In the genomic region with DNA sequence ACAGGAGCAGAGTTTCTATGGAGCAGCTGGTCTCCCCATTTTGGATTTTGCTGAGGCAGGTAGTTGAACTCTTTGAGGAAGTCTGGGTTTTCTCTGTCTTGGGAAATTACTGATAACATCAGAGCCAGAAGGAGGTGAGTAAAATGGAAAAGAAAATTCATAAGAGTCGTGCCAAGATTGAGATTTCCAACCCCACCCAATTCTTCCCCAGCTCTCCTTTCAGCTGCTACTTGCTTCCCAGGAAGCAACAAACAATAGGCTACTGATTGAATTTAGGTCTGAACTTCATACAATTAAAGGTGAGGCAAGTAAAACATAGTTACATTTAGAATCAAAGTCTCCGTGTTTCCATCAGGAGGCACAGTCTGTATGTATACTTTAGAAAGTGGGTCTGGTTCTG, we compare ENCODE assay signal across 27 cellular contexts. TPM values are rescaled to one million over a fixed set of nuclear protein-coding genes. Genes with fewer than 3 reads are reported as not detected.
DNase-seq lines count a peak whose midpoint lies in the region; ATAC-seq, FAIRE-seq and TF ChIP-seq lines count a peak whose summit lies in the region.
"Had no signal": no experiment of that assay in that cellular context is flagged by ENCODE, and none has a peak within 500 bp of the region (broad histone marks: within the 10 kb centered on the region; RNA-seq: fewer than 3 reads in every experiment).

No MANE protein-coding gene starts in this region.

- H3K4me1 Mint-ChIP-seq in astrocyte (ENCODE audit: low read depth, unreplicated experiment) (no peaks in the 10 kb centered on the region), endothelial cell (ENCODE audit: unreplicated experiment) (peaks cover 10% of the 10 kb centered on the region)
- H3K4me1 Mint-ChIP-seq: CD8-positive, alpha-beta memory T cell had no signal

- H3K9me3 ChIP-seq in heart right ventricle (no peaks in the 10 kb centered on the region), astrocyte (ENCODE audit: insufficient read depth, low read depth, low read length) (no peaks in the 10 kb centered on the region), osteoblast (ENCODE audit: low read depth, low read length) (no peaks in the 10 kb centered on the region), colonic mucosa (no peaks in the 10 kb centered on the region)
- H3K9me3 ChIP-seq: A549, BE2C had no signal

- H3K79me2 ChIP-seq in astrocyte (ENCODE audit: insufficient read depth, low read length): no peaks in the 10 kb centered on the region
- H3K79me2 ChIP-seq in osteoblast (ENCODE audit: insufficient read depth, low read length): no peaks in the 10 kb centered on the region

- H3K36me3 ChIP-seq in heart right ventricle (peaks cover 0 to 8% (median 0%) of the 10 kb centered on the region in 9 donors), astrocyte (ENCODE audit: insufficient read depth, low read length) (no peaks in the 10 kb centered on the region), osteoblast (ENCODE audit: insufficient read depth, low read length) (peaks cover 3% of the 10 kb centered on the region), colonic mucosa (no peaks in the 10 kb centered on the region)
- H3K36me3 ChIP-seq: BE2C had no signal

- ATAC-seq in heart right ventricle: peak in 6 of 8 donors; percentile 31 to 90 (median 74)
- ATAC-seq in left cardiac atrium: no peak
- ATAC-seq: A549, GM12878 had no signal

- H3K4me2 ChIP-seq in astrocyte (ENCODE audit: low read length) (no peak overlapping the region), osteoblast (ENCODE audit: insufficient read depth, low read length) (no peak overlapping the region)
- H3K4me2 ChIP-seq: A549; BLaER1 treated with 17β-estradiol and CSF1 and Interleukin-3, amounts not matched to agents 10 nM and 100 nM had no signal

- H3K4me1 ChIP-seq in heart right ventricle: peaks cover 0 to 6% (median 0%) of the 10 kb centered on the region in 9 donors
- no peaks in the 10 kb centered on the region for H3K4me1 ChIP-seq in astrocyte (ENCODE audit: insufficient read depth, low read length)
- H3K4me1 ChIP-seq in osteoblast (ENCODE audit: insufficient read depth, low read length): no peaks in the 10 kb centered on the region
- H3K4me1 ChIP-seq in colonic mucosa: no peaks in the 10 kb centered on the region
- H3K4me1 ChIP-seq: A549, BE2C had no signal

- H3K27me3 Mint-ChIP-seq in astrocyte (ENCODE audit: low read depth, unreplicated experiment): no peaks in the 10 kb centered on the region
- H3K27me3 Mint-ChIP-seq in endothelial cell (ENCODE audit: unreplicated experiment): peaks cover 1% of the 10 kb centered on the region
- H3K27me3 Mint-ChIP-seq: CD4-positive, alpha-beta T cell had no signal

- H3K27me3 ChIP-seq in heart right ventricle: no peaks in the 10 kb centered on the region
- H3K27me3 ChIP-seq in astrocyte (ENCODE audit: insufficient read depth, low read length): no peaks in the 10 kb centered on the region
- H3K27me3 ChIP-seq in osteoblast (ENCODE audit: insufficient read depth, low read length): no peaks in the 10 kb centered on the region
- H3K27me3 ChIP-seq in colonic mucosa: no peaks in the 10 kb centered on the region
- H3K27me3 ChIP-seq: BE2C; BLaER1 treated with 17β-estradiol and CSF1 and Interleukin-3, amounts not matched to agents 10 nM and 100 nM had no signal

- no peak overlapping the region for H3K4me3 ChIP-seq in heart right ventricle
- H3K4me3 ChIP-seq in astrocyte (ENCODE audit: insufficient read depth, low read depth, low read length): no peak overlapping the region
- H3K4me3 ChIP-seq in osteoblast (ENCODE audit: insufficient read depth, low read length): no peak overlapping the region
- H3K4me3 ChIP-seq in colonic mucosa: no peak overlapping the region
- H3K4me3 ChIP-seq: A549; BLaER1 treated with 17β-estradiol and CSF1 and Interleukin-3, amounts not matched to agents 10 nM and 100 nM; GM12878; GM23248 had no signal

- H3K9me3 Mint-ChIP-seq in astrocyte (ENCODE audit: unreplicated experiment) (no peaks in the 10 kb centered on the region), endothelial cell (ENCODE audit: unreplicated experiment) (no peaks in the 10 kb centered on the region)
- H3K9me3 Mint-ChIP-seq: CD4-positive, alpha-beta T cell; CD8-positive, alpha-beta memory T cell had no signal

- intact Hi-C loops in heart right ventricle (cut with DNase I): no loop called here
- intact Hi-C loops in left cardiac atrium (cut with DNase I): no loop called here
- intact Hi-C loops in colonic mucosa (cut with DNase I): no loop called here

- TF ChIP-seq CTCF in heart right ventricle (IDR thresholded peaks at IDR 0.05) (no peak), astrocyte (IDR thresholded peaks at IDR 0.05; ENCODE audit: insufficient read depth, low read depth, low read length) (no peak), endothelial cell (IDR thresholded peaks at IDR 0.05; ENCODE audit: unreplicated experiment) (no peak), osteoblast (IDR thresholded peaks at IDR 0.05; ENCODE audit: extremely low read depth, low read depth, low read length) (no peak), colonic mucosa (IDR thresholded peaks at IDR 0.05) (no peak)

- peaks cover 6% of the 10 kb centered on the region for H3K36me3 Mint-ChIP-seq in astrocyte (ENCODE audit: low read depth, unreplicated experiment)
- peaks cover 4% of the 10 kb centered on the region for H3K36me3 Mint-ChIP-seq in endothelial cell (ENCODE audit: low read depth, unreplicated experiment)

- DNase-seq in heart right ventricle (peak in 1 of 2 donors; percentile 6), left cardiac atrium (no peak), astrocyte (ENCODE audit: low read depth) (no peak), endothelial cell (ENCODE audit: low spot score) (no peak), osteoblast (ENCODE audit: insufficient read length, low spot score, missing footprints) (peak; percentile 36), colonic mucosa (no peak), SIG-M5 treated with dmso at 0.1 percent for 504 hours (lab: John Stamatoyannopoulos, UW; ENCODE audit: unreplicated experiment) (no peak)
- DNase-seq: 8988T; ACHN; AML-193; BE2C; CD4-positive, alpha-beta T cell; CD8-positive, alpha-beta memory T cell; DMS 273 treated with DMSO at 0.1 percent for 48 hours; DMS79; EL; GDM1; GM23248; H7; HCEC 1CT had no signal

- no peak overlapping the region for H3K9ac ChIP-seq in astrocyte (ENCODE audit: low read length)
- no peak overlapping the region for H3K9ac ChIP-seq in colonic mucosa (ENCODE audit: low read depth in 2 of 2, low read length in 2 of 2)
- H3K9ac ChIP-seq: BLaER1 treated with 17β-estradiol and CSF1 and Interleukin-3, amounts not matched to agents 10 nM and 100 nM; GM23248 had no signal

- FAIRE-seq in astrocyte (lab: Jason Lieb, UNC): peak; percentile 66
- FAIRE-seq: A549, D721Med, GM12878, GM19239, H1 had no signal

- WGBS in heart right ventricle, 2 donors: 54 to 80% methylated on average over 2 of the region's 2 CpGs

- H3K4me3 Mint-ChIP-seq in astrocyte (ENCODE audit: unreplicated experiment): no peak overlapping the region
- no peak overlapping the region for H3K4me3 Mint-ChIP-seq in endothelial cell (ENCODE audit: unreplicated experiment)
- H3K4me3 Mint-ChIP-seq: CD14-positive monocyte; CD4-positive, alpha-beta T cell; CD8-positive, alpha-beta memory T cell had no signal

- H3K27ac Mint-ChIP-seq in astrocyte (ENCODE audit: unreplicated experiment) (no peak overlapping the region), endothelial cell (ENCODE audit: unreplicated experiment) (peak overlapping the region; percentile 62)
- H3K27ac Mint-ChIP-seq: CD14-positive monocyte; CD4-positive, alpha-beta T cell; CD8-positive, alpha-beta memory T cell had no signal

- no peaks in the 10 kb centered on the region for H4K20me1 ChIP-seq in astrocyte (ENCODE audit: insufficient read depth, low read length)
- no peaks in the 10 kb centered on the region for H4K20me1 ChIP-seq in osteoblast (ENCODE audit: insufficient read depth, low read length)
- H4K20me1 ChIP-seq: BLaER1 treated with 17β-estradiol and CSF1 and Interleukin-3, amounts not matched to agents 10 nM and 100 nM had no signal

- H3K27ac ChIP-seq in heart right ventricle: peak overlapping the region in 3 of 10 donors; percentile 19 to 70 (median 47)
- H3K27ac ChIP-seq in astrocyte (ENCODE audit: low read depth, low read length): no peak overlapping the region
- H3K27ac ChIP-seq in osteoblast (ENCODE audit: low read depth, low read length): no peak overlapping the region
- H3K27ac ChIP-seq in colonic mucosa: no peak overlapping the region
- H3K27ac ChIP-seq: A549; BLaER1 treated with 17β-estradiol and CSF1 and Interleukin-3, amounts not matched to agents 10 nM and 100 nM; GM23248 had no signal

- no peak overlapping the region for H2AFZ ChIP-seq in astrocyte (ENCODE audit: low read depth, low read length)
- no peak overlapping the region for H2AFZ ChIP-seq in osteoblast (ENCODE audit: low read length)
- H2AFZ ChIP-seq: GM23248 had no signal

RNA-seq across cellular contexts. Expression of gene EOLA2, which starts 54.6 kb away (rescaled TPM):
- 10 to 100 TPM; 19.0 to 28.2 (median 23.9) TPM for total RNA-seq in heart right ventricle
- polyA plus RNA-seq in heart right ventricle: 10 to 100 TPM; 16.4 to 39.2 TPM
- total RNA-seq in left cardiac atrium: 10 to 100 TPM; 24.2 to 25.3 TPM
- 36.4 and 42.4 TPM in 2 replicates for total RNA-seq in astrocyte
- 118 TPM for total RNA-seq in endothelial cell (ENCODE audit: unreplicated experiment)
- total RNA-seq in osteoblast: 18.5 and 18.9 TPM in 2 replicates
- total RNA-seq in colonic mucosa: 10 to 100 TPM; 28.2 to 28.4 TPM

Comparison
In these comparisons a context has a peak if more than half of its experiments do, and no peak if none do; other contexts are left out.
1. ATAC-seq: peak in heart right ventricle (6 of 8); none in left cardiac atrium (0 of 2).